In the genomic region with DNA sequence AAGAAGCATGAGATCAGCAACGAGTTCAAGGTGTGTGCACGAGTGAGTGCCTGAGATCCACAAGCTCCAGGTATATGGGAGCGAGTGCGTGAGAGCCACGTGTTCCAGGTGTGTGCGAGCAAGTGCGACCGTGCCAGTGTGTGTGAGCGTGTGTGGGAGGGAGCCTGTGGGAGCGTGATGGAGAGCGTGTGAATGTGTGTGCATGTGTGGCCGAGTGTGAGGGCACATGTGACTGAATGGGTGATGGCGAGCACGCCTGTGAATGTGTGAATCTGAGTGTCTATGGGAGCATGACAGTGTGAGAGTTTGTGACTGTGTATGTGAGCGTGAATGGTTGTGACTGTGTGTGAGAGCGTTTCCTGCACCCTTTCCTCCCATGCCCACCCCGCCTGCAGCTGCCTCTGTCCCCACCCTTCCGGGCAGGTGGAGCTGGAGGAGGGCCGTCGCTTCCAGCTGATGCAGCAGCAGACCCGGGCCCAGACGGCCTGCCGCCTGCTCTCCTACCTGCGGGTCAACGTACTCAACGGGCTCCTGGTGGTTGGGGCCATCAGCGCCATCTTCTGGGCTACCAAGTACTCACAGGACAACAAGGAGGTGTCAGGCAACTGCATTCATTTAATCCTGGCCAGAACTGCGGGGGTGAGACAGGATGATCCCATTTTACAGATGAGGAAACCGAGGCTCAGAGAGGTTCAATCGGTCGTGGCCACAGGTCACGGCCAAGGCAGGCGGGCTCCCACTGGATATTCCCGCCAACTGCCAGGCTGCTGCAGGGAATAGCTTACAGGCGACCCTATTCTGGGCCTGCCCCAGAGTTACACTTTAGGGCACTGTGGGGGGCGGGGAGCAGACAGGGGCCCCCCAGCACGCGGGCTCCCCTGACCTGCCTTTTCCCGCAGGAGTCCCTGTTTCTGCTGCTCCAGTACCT, we compare ENCODE assay signal across 8 cellular contexts. TPM values are rescaled to one million over a fixed set of nuclear protein-coding genes. Genes with fewer than 3 reads are reported as not detected.
DNase-seq lines count a peak whose midpoint lies in the region; ATAC-seq, FAIRE-seq and TF ChIP-seq lines count a peak whose summit lies in the region.

No MANE protein-coding gene starts in this region.

- H3K36me3 ChIP-seq in esophagus squamous epithelium: no peaks in the 10 kb centered on the region
- H3K36me3 ChIP-seq in rectal smooth muscle tissue (ENCODE audit: control insufficient read depth, insufficient read depth, low read length): no peaks in the 10 kb centered on the region

- H3K27ac ChIP-seq in 22Rv1 (no peak overlapping the region), esophagus squamous epithelium (peak overlapping the region in 1 of 4 donors; percentile 12), rectal smooth muscle tissue (ENCODE audit: low read depth, low read length) (no peak overlapping the region)

- H3K9ac ChIP-seq in rectal smooth muscle tissue (ENCODE audit: low read length): no peak overlapping the region

- H3K4me1 ChIP-seq in esophagus squamous epithelium (peaks cover 32 to 77% (median 39%) of the 10 kb centered on the region in 3 donors), rectal smooth muscle tissue (ENCODE audit: control insufficient read depth, insufficient read depth, low read length) (no peaks in the 10 kb centered on the region)

- H3K9me3 ChIP-seq in esophagus squamous epithelium: no peaks in the 10 kb centered on the region

- DNase-seq in GM18507 (ENCODE audit: extremely low spot score, insufficient read length, low read depth) (no peak), NOMO-1 treated with DMSO at 0.1 percent for 48 hours (lab: John Stamatoyannopoulos, UW; ENCODE audit: unreplicated experiment) (peak; percentile 27), activated T-cell treated with anti-CD3 and anti-CD28 coated beads for 1 hour (ENCODE audit: low read depth) (peak; percentile 63), esophagus squamous epithelium (lab: John Stamatoyannopoulos, UW) (no peak)

- peak; percentile 89 for TF ChIP-seq CTCF in 22Rv1 (IDR thresholded peaks at IDR 0.05)
- peak; percentile 27 to 70 (median 56) for TF ChIP-seq CTCF in esophagus squamous epithelium (IDR thresholded peaks at IDR 0.05)

- 57 to 73% methylated on average over 18 to 27 of the region's 39 CpGs for WGBS in esophagus squamous epithelium, 2 donors

- ATAC-seq in GM18907 (IDR thresholded peaks at IDR 0.05; ENCODE audit: unreplicated experiment) (no peak), GM19395 (IDR thresholded peaks at IDR 0.05; ENCODE audit: unreplicated experiment) (no peak)

- TF ChIP-seq POLR2A in esophagus squamous epithelium (IDR thresholded peaks at IDR 0.05): no peak

- H3K27me3 ChIP-seq in esophagus squamous epithelium (peaks cover 0 to 16% (median 0%) of the 10 kb centered on the region in 4 donors), rectal smooth muscle tissue (ENCODE audit: control insufficient read depth, insufficient read depth, low read length) (peaks cover 3% of the 10 kb centered on the region)

- H3K4me3 ChIP-seq in esophagus squamous epithelium: no peak overlapping the region
- peak overlapping the region; percentile 34 for H3K4me3 ChIP-seq in rectal smooth muscle tissue (ENCODE audit: low read length)

- intact Hi-C loops in esophagus squamous epithelium (cut with DNase I): no loop called here

- peak; percentile 85 for FAIRE-seq in GM18507 (lab: Jason Lieb, UNC)

RNA-seq across cellular contexts. Expression of a gene that starts 3.7 kb away (rescaled TPM):
- 1 to 10 TPM in 3 of 4 donors, under 1 TPM in 1; 1.00 to 5.7 (median 1.5) TPM for total RNA-seq in esophagus squamous epithelium

RNA-seq across cellular contexts. Expression of a gene that starts 5.7 kb away (rescaled TPM):
- total RNA-seq in esophagus squamous epithelium: 10 to 100 TPM; 13.3 to 39.6 (median 32.2) TPM

RNA-seq across cellular contexts. Expression of a gene that starts 11.9 kb away (rescaled TPM):
- total RNA-seq in esophagus squamous epithelium: under 1 TPM in 2 of 4 donors, not detected in 2; 0.19 to 0.21 TPM

RNA-seq across cellular contexts. Expression of a gene that starts 34.1 kb away (rescaled TPM):
- total RNA-seq in esophagus squamous epithelium: 10 to 100 TPM; 41.2 to 93.9 (median 75.7) TPM

RNA-seq across cellular contexts. Expression of a gene that starts 52.6 kb away (rescaled TPM):
- 10 to 100 TPM; 11.3 to 57.7 (median 34.3) TPM for total RNA-seq in esophagus squamous epithelium

Comparison
In these comparisons a context has a peak if more than half of its experiments do, and no peak if none do; other contexts are left out.
1. DNase-seq: peak in NOMO-1 treated with DMSO at 0.1 percent for 48 hours (single experiment) and activated T-cell treated with anti-CD3 and anti-CD28 coated beads for 1 hour (single experiment); none in GM18507 (single experiment) and esophagus squamous epithelium (single experiment).